Comparison of ENCODE assay signal across 14 cellular contexts in genomic region chr11:70557742-70558485, GRCh38.
"Had no signal": no experiment of that assay in that cellular context is flagged by ENCODE, and none has a peak within 500 bp of the region (broad histone marks: within the 10 kb centered on the region; RNA-seq: fewer than 3 reads in every experiment).

No MANE protein-coding gene starts in this region.

- H3K4me1 ChIP-seq: esophagus muscularis mucosa, parathyroid adenoma, tibial artery had no signal

- DNase-seq: activated naive CD4-positive, alpha-beta T cell; activated naive CD8-positive, alpha-beta T cell treated with anti-CD3 and anti-CD28 coated beads, Interleukin-2, amount 10 ng/mL, durations not matched to agents 7 days and 5 days; activated T-cell treated with anti-CD3 and anti-CD28 coated beads for 4 hours; retina; stimulated activated CD4-positive, alpha-beta T cell treated with anti-CD3 and anti-CD28 coated beads, Interleukin-4, amount 100 ng/mL, for 24 hours; stimulated activated naive CD4-positive, alpha-beta T cell; SW 1271; tibial artery had no signal

- H3K27ac ChIP-seq: cardiac muscle cell, esophagus muscularis mucosa, parathyroid adenoma, skin epidermis, tibial artery had no signal

- H3K4me1 Mint-ChIP-seq: activated naive CD8-positive, alpha-beta T cell treated with anti-CD3 and anti-CD28 coated beads, Interleukin-2, amount 10 ng/mL, durations not matched to agents 7 days and 5 days had no signal

- H3K4me3 ChIP-seq: cardiac muscle cell, colonic mucosa, esophagus muscularis mucosa, skin epidermis, tibial artery had no signal

- H3K79me2 ChIP-seq: parathyroid adenoma had no signal

- H3K9me3 Mint-ChIP-seq: activated naive CD8-positive, alpha-beta T cell treated with anti-CD3 and anti-CD28 coated beads, Interleukin-2, amount 10 ng/mL, durations not matched to agents 7 days and 5 days; neural crest cell had no signal

- H2AFZ ChIP-seq: parathyroid adenoma had no signal

- H3K27ac Mint-ChIP-seq: activated naive CD8-positive, alpha-beta T cell treated with anti-CD3 and anti-CD28 coated beads, Interleukin-2, amount 10 ng/mL, durations not matched to agents 7 days and 5 days had no signal

- H3K9me3 ChIP-seq: colonic mucosa, esophagus muscularis mucosa, tibial artery had no signal

- H3K27me3 ChIP-seq: cardiac muscle cell, colonic mucosa, esophagus muscularis mucosa had no signal

- H3K9ac ChIP-seq: parathyroid adenoma had no signal

- H3K36me3 Mint-ChIP-seq: activated naive CD8-positive, alpha-beta T cell treated with anti-CD3 and anti-CD28 coated beads, Interleukin-2, amount 10 ng/mL, durations not matched to agents 7 days and 5 days had no signal

- H3K36me3 ChIP-seq: cardiac muscle cell, colonic mucosa, esophagus muscularis mucosa, tibial artery had no signal

- H3K4me3 Mint-ChIP-seq: activated naive CD8-positive, alpha-beta T cell treated with anti-CD3 and anti-CD28 coated beads, Interleukin-2, amount 10 ng/mL, durations not matched to agents 7 days and 5 days; neural crest cell had no signal
